In the genomic region with DNA sequence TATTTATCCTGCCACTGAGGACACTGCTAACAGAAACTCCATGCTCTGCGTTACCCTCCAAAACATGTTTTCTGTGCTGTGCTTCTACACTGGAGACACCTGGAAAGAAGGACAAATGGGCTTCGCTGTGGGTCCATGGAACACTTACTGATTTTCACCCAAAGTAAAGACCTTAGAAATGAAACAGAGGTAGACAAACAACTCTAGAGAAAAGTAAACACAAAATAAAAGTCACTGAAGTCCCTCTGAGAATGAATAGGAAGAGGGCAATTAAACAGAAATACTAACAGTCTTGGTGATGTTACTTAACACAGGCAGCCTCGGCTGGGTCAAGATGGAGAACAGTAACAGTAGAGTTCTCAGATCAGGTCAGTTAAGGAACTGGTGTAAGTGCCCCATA, we compare ENCODE assay signal across 9 cellular contexts.
"Had no signal": no experiment of that assay in that cellular context is flagged by ENCODE, and none has a peak within 500 bp of the region (broad histone marks: within the 10 kb centered on the region; RNA-seq: fewer than 3 reads in every experiment).

No MANE protein-coding gene starts in this region.

- H3K27ac Mint-ChIP-seq: GM23338 had no signal

- H3K4me1 Mint-ChIP-seq: H9 had no signal

- H3K9me3 Mint-ChIP-seq: GM23338, H9 had no signal

- H3K27ac ChIP-seq: HL-60 had no signal

- FAIRE-seq: H1, H54, K562 had no signal

- DNase-seq: H9, HCEC 1CT, IMR-90, KG1 had no signal

- ATAC-seq: GM23338, K562 had no signal

- H3K4me3 ChIP-seq: GM23338, K562 had no signal

- H3K4me3 Mint-ChIP-seq: GM23338, H9 had no signal
